Comparison of ENCODE assay signal across 15 cellular contexts in the genomic region with DNA sequence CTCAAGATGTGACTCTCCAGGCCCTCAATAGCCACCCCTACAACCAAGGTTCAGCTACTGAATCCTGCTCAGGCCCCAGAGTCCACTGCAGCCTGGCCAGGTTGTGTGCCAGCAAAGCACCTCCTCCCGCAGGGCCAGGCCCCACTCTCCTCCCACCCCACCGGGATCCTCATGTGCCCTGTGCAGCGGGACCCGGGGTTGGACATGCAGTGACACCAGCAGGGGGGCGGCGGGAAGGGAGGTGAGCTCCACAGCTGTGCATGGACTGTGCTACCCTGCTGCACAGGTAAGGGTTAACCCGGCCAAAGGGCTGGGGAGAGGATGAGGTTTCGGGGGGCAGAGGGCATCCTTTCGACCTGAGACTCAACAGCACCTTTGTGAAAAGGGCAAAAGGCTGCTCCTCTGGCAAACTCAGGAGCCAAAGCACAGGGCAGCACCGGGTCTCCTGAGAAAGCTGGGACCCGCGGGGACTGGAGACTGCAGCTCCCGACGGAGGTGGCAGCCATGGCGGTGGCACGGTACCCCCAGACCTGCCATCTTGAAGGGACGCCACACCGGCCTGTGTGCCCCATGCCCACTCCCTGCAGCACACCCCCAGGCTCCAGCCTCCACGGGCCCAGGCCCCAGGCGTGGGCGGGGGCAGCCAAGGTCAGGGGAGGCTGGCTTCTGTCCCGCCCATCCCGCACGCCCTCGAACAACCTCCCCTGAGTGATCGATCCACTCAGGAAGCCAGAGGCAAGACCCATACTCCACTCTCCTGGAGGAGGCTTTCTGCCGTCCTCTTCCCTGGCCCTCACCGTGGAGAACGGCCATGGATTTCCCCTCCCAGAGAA. TPM values are rescaled to one million over a fixed set of nuclear protein-coding genes. Genes with fewer than 3 reads are reported as not detected.
A peak's percentile ranks its signal among the peaks of the same experiment; 100 is the strongest.
DNase-seq lines count a peak whose midpoint lies in the region; ATAC-seq and TF ChIP-seq lines count a peak whose summit lies in the region.
"Had no signal": no experiment of that assay in that cellular context is flagged by ENCODE, and none has a peak within 500 bp of the region (broad histone marks: within the 10 kb centered on the region; RNA-seq: fewer than 3 reads in every experiment).

No MANE protein-coding gene starts in this region.

- H3K9me3 Mint-ChIP-seq in osteocyte (ENCODE audit: unreplicated experiment), result no peaks in the 10 kb centered on the region
- no peaks in the 10 kb centered on the region for H3K9me3 Mint-ChIP-seq in activated naive CD4-positive, alpha-beta T cell treated with anti-CD3 and anti-CD28 coated beads for 36 hours
- H3K9me3 Mint-ChIP-seq: effector memory CD8-positive, alpha-beta T cell; stimulated activated effector memory CD8-positive, alpha-beta T cell treated with anti-CD3 and anti-CD28 coated beads, Interleukin-12 subunit alpha, Interleukin-12 subunit beta, amount 100 ng/mL, for 72 hours had no signal

- peaks cover 13% of the 10 kb centered on the region for H3K4me1 ChIP-seq in right cardiac atrium (ENCODE audit: control insufficient read depth, insufficient read depth, low read length)
- H3K4me1 ChIP-seq in esophagus squamous epithelium, result peaks cover 78 to 100% (median 82%) of the 10 kb centered on the region in 3 donors

- no peak for TF ChIP-seq POLR2A in esophagus squamous epithelium (IDR thresholded peaks at IDR 0.05)

- peak overlapping the region; percentile 70 for H3K27ac Mint-ChIP-seq in osteocyte (ENCODE audit: unreplicated experiment)
- H3K27ac Mint-ChIP-seq in activated naive CD4-positive, alpha-beta T cell treated with anti-CD3 and anti-CD28 coated beads for 36 hours, result no peak overlapping the region
- H3K27ac Mint-ChIP-seq: effector memory CD8-positive, alpha-beta T cell; stimulated activated effector memory CD8-positive, alpha-beta T cell treated with anti-CD3 and anti-CD28 coated beads, Interleukin-12 subunit alpha, Interleukin-12 subunit beta, amount 100 ng/mL, for 72 hours had no signal

- H3K4me1 Mint-ChIP-seq in osteocyte (ENCODE audit: unreplicated experiment), result peaks cover 73% of the 10 kb centered on the region
- peaks cover 6% of the 10 kb centered on the region for H3K4me1 Mint-ChIP-seq in activated naive CD4-positive, alpha-beta T cell treated with anti-CD3 and anti-CD28 coated beads for 36 hours (ENCODE audit: low read depth)

- CTCF ChIA-PET in activated naive CD4-positive, alpha-beta T cell treated with anti-CD3 and anti-CD28 coated beads for 36 hours (lab: Charles Lee), result no interaction called here

- no peaks in the 10 kb centered on the region for H3K9me3 ChIP-seq in right cardiac atrium (ENCODE audit: control insufficient read depth, low read length)
- no peaks in the 10 kb centered on the region for H3K9me3 ChIP-seq in esophagus squamous epithelium

- H3K4me3 ChIP-seq in right cardiac atrium (ENCODE audit: low read length) (no peak overlapping the region), esophagus squamous epithelium (no peak overlapping the region)

- TF ChIP-seq CTCF in esophagus squamous epithelium (IDR thresholded peaks at IDR 0.05) (no peak), osteocyte (IDR thresholded peaks at IDR 0.05) (no peak)

- no peak overlapping the region for H3K4me3 Mint-ChIP-seq in osteocyte (ENCODE audit: unreplicated experiment)
- H3K4me3 Mint-ChIP-seq in activated naive CD4-positive, alpha-beta T cell treated with anti-CD3 and anti-CD28 coated beads for 36 hours, result no peak overlapping the region
- H3K4me3 Mint-ChIP-seq: effector memory CD8-positive, alpha-beta T cell; stimulated activated effector memory CD8-positive, alpha-beta T cell treated with anti-CD3 and anti-CD28 coated beads, Interleukin-12 subunit alpha, Interleukin-12 subunit beta, amount 100 ng/mL, for 72 hours had no signal

- H3K36me3 ChIP-seq in esophagus squamous epithelium, result peaks cover 0 to 17% (median 0%) of the 10 kb centered on the region in 3 donors

- DNase-seq in Right ventricle myocardium superior (peak; percentile 64), right cardiac atrium (no peak), esophagus squamous epithelium (lab: John Stamatoyannopoulos, UW) (no peak), osteocyte (ENCODE audit: extremely low spot score, unreplicated experiment) (no peak), NCI-H82 (lab: John Stamatoyannopoulos, UW) (no peak)
- no peak for DNase-seq in activated naive CD4-positive, alpha-beta T cell treated with anti-CD3 and anti-CD28 coated beads for 36 hours
- no peak for DNase-seq in activated CD4-positive, CD25-positive, alpha-beta regulatory T cell treated with anti-CD3 and anti-CD28 coated beads, Interleukin-2, amount 50 U/mL, for 72 hours
- DNase-seq: activated CD8-positive, alpha-beta memory T cell treated with anti-CD3 and anti-CD28 coated beads for 24 hours; effector memory CD8-positive, alpha-beta T cell; Kasumi-1; NCI-H524; stimulated activated CD4-positive, alpha-beta T cell treated with anti-CD3 and anti-CD28 coated beads, Interleukin-4, amount 100 ng/mL, for 4 hours; T-helper 9 cell had no signal

- no peaks in the 10 kb centered on the region for H3K27me3 Mint-ChIP-seq in osteocyte (ENCODE audit: unreplicated experiment)
- H3K27me3 Mint-ChIP-seq in activated naive CD4-positive, alpha-beta T cell treated with anti-CD3 and anti-CD28 coated beads for 36 hours (ENCODE audit: low read depth), result peaks cover 17% of the 10 kb centered on the region

- 49% methylated on average over 29 of the region's 29 CpGs for WGBS in right cardiac atrium
- WGBS in esophagus squamous epithelium, 2 donors, result 49 to 53% methylated on average over 13 to 22 of the region's 29 CpGs

- H3K27me3 ChIP-seq in right cardiac atrium (ENCODE audit: control insufficient read depth, insufficient read depth) (no peaks in the 10 kb centered on the region), esophagus squamous epithelium (no peaks in the 10 kb centered on the region)

- intact Hi-C loops in Right ventricle myocardium superior (cut with DNase I) (no loop called here), right cardiac atrium (cut with DNase I) (no loop called here), esophagus squamous epithelium (cut with DNase I) (no loop called here)
- intact Hi-C loops in activated naive CD4-positive, alpha-beta T cell treated with anti-CD3 and anti-CD28 coated beads for 36 hours (cut with micrococcal nuclease), result no loop called here

- H3K27ac ChIP-seq in right cardiac atrium (ENCODE audit: low read length) (no peak overlapping the region), esophagus squamous epithelium (peak overlapping the region; percentile 27 to 97 (median 96))

- peaks cover 7% of the 10 kb centered on the region for H3K36me3 Mint-ChIP-seq in osteocyte (ENCODE audit: unreplicated experiment)
- H3K36me3 Mint-ChIP-seq in activated naive CD4-positive, alpha-beta T cell treated with anti-CD3 and anti-CD28 coated beads for 36 hours (ENCODE audit: low read depth), result no peaks in the 10 kb centered on the region
- H3K36me3 Mint-ChIP-seq: stimulated activated effector memory CD8-positive, alpha-beta T cell treated with anti-CD3 and anti-CD28 coated beads, Interleukin-12 subunit alpha, Interleukin-12 subunit beta, amount 100 ng/mL, for 72 hours had no signal

- peak; percentile 18 for ATAC-seq in Right ventricle myocardium superior (ENCODE audit: poor library complexity)
- no peak for ATAC-seq in right cardiac atrium
- no peak for ATAC-seq in HG03196 (IDR thresholded peaks at IDR 0.05; ENCODE audit: unreplicated experiment)
- ATAC-seq: effector memory CD8-positive, alpha-beta T cell; stimulated activated effector memory CD8-positive, alpha-beta T cell treated with anti-CD3 and anti-CD28 coated beads, Interleukin-12 subunit alpha, Interleukin-12 subunit beta, amount 100 ng/mL, for 72 hours had no signal

RNA-seq across cellular contexts. Expression of a gene that starts 10.6 kb away (rescaled TPM):
- total RNA-seq in Right ventricle myocardium superior (68.3 TPM), right cardiac atrium (100 to 1,000 TPM in 1 of 4 donors, 10 to 100 TPM in 3; 80.7 to 110 (median 90.6) TPM), esophagus squamous epithelium (100 to 1,000 TPM in 3 of 4 donors, 10 to 100 TPM in 1; 80.9 to 231 (median 129) TPM), osteocyte (347 and 362 TPM in 2 replicates)
- 60.0 TPM for polyA plus RNA-seq in right cardiac atrium
- 10 to 100 TPM in 1 of 2 experiments, 1 to 10 TPM in 1; 9.8 to 10.4 TPM for total RNA-seq in activated naive CD4-positive, alpha-beta T cell treated with anti-CD3 and anti-CD28 coated beads for 36 hours

RNA-seq across cellular contexts. Expression of a gene that starts 26.7 kb away (rescaled TPM):
- total RNA-seq in Right ventricle myocardium superior (8.5 TPM), right cardiac atrium (1 to 10 TPM; 6.4 to 7.9 (median 7.4) TPM), esophagus squamous epithelium (1 to 10 TPM; 2.4 to 5.7 (median 3.5) TPM), osteocyte (6.4 and 6.9 TPM in 2 replicates)
- polyA plus RNA-seq in right cardiac atrium, result 8.8 TPM
- 10 to 100 TPM; 17.5 to 17.9 TPM for total RNA-seq in activated naive CD4-positive, alpha-beta T cell treated with anti-CD3 and anti-CD28 coated beads for 36 hours

RNA-seq across cellular contexts. Expression of a gene that starts 29.9 kb away (rescaled TPM):
- total RNA-seq in Right ventricle myocardium superior (1.1 TPM), right cardiac atrium (1 to 10 TPM; 2.0 to 3.1 (median 2.5) TPM), esophagus squamous epithelium (1 to 10 TPM in 3 of 4 donors, under 1 TPM in 1; 0.88 to 3.6 (median 2.9) TPM), osteocyte (10.4 and 10.8 TPM in 2 replicates)
- polyA plus RNA-seq in right cardiac atrium, result 2.4 TPM
- 1 to 10 TPM; 1.8 to 2.1 TPM for total RNA-seq in activated naive CD4-positive, alpha-beta T cell treated with anti-CD3 and anti-CD28 coated beads for 36 hours

RNA-seq across cellular contexts. Expression of a gene that starts 35.4 kb away (rescaled TPM):
- 13.2 TPM for total RNA-seq in Right ventricle myocardium superior
- 10 to 100 TPM; 10.5 to 14.8 (median 11.2) TPM for total RNA-seq in right cardiac atrium
- polyA plus RNA-seq in right cardiac atrium, result 15.2 TPM
- total RNA-seq in esophagus squamous epithelium, result 1 to 10 TPM in 3 of 4 donors, under 1 TPM in 1; 0.19 to 6.9 (median 2.3) TPM
- total RNA-seq in osteocyte, result 24.8 and 27.3 TPM in 2 replicates
- total RNA-seq in activated naive CD4-positive, alpha-beta T cell treated with anti-CD3 and anti-CD28 coated beads for 36 hours, result 10 to 100 TPM; 12.3 to 12.4 TPM

RNA-seq across cellular contexts. Expression of a gene that starts 45.8 kb away (rescaled TPM):
- total RNA-seq in Right ventricle myocardium superior, result 12.0 TPM
- 10 to 100 TPM in 2 of 4 donors, 1 to 10 TPM in 2; 8.7 to 13.5 (median 11.6) TPM for total RNA-seq in right cardiac atrium
- polyA plus RNA-seq in right cardiac atrium, result 11.6 TPM
- total RNA-seq in esophagus squamous epithelium, result 10 to 100 TPM; 18.2 to 46.3 (median 35.6) TPM
- 37.7 and 38.3 TPM in 2 replicates for total RNA-seq in osteocyte
- 10 to 100 TPM; 35.4 to 38.0 TPM for total RNA-seq in activated naive CD4-positive, alpha-beta T cell treated with anti-CD3 and anti-CD28 coated beads for 36 hours
